ENCODE assay signal across 10 cellular contexts in the genomic region with DNA sequence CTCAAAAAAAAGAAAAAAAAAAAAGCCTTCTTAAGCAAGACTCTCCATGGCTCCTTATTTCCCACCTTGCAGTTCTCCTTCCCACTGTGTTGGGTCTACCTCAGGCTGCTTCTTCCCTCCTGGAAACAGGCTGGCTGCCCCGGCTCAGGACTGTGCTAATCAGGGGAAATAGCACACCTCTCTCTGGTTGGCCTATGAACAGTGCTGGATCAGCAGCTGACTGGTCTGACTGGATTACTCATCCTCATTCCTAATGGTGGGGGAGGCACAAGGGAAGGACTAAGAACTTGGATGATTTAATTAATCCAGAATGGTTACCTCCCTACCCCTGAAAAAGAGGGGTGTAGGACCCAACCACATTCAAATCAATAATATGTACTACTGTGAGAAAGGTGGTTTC. TPM values are rescaled to one million over a fixed set of nuclear protein-coding genes. Genes with fewer than 3 reads are reported as not detected.
DNase-seq lines count a peak whose midpoint lies in the region; ATAC-seq, FAIRE-seq and TF ChIP-seq lines count a peak whose summit lies in the region.
"Had no signal": no experiment of that assay in that cellular context is flagged by ENCODE, and none has a peak within 500 bp of the region (broad histone marks: within the 10 kb centered on the region; RNA-seq: fewer than 3 reads in every experiment).

No MANE protein-coding gene starts in this region.

- peak overlapping the region; percentile 43 for H3K27ac Mint-ChIP-seq in mesothelial cell of epicardium
- H3K27ac Mint-ChIP-seq in naive thymus-derived CD4-positive, alpha-beta T cell = peak overlapping the region in 3 of 9 donors; percentile 57 to 92 (median 78)

- FAIRE-seq in D721Med (lab: Jason Lieb, UNC) = no peak

- CTCF ChIA-PET in naive thymus-derived CD4-positive, alpha-beta T cell (lab: Charles Lee) = interaction anchor here (1.2 kb wide), 1 partner anchor 90 kb away, joined by 6 read pairs; no protein-coding TSS in a partner anchor

- H3K27ac ChIP-seq in MM.1S (ENCODE audit: low read length) = no peak overlapping the region
- no peak overlapping the region for H3K27ac ChIP-seq in naive thymus-derived CD4-positive, alpha-beta T cell (ENCODE audit: low read depth, low read length)

- H3K27me3 ChIP-seq in MM.1S (replicated peaks; ENCODE audit: insufficient read depth, low read length) (no peaks in the 10 kb centered on the region), HAP-1 (ENCODE audit: low read depth) (no peaks in the 10 kb centered on the region)
- no peaks in the 10 kb centered on the region for H3K27me3 ChIP-seq in naive thymus-derived CD4-positive, alpha-beta T cell (ENCODE audit: control insufficient read depth in 2 of 2, insufficient read depth in 2 of 2, low read length in 2 of 2)

- H3K4me1 Mint-ChIP-seq in mesothelial cell of epicardium = peaks cover 7% of the 10 kb centered on the region
- H3K4me1 Mint-ChIP-seq in naive thymus-derived CD4-positive, alpha-beta T cell = peaks cover 5 to 22% (median 14%) of the 10 kb centered on the region in 7 donors

- DNase-seq in EL (peak; percentile 88), RKO (ENCODE audit: low spot score) (peak; percentile 83), epithelial cell of esophagus (ENCODE audit: low read depth) (peak; percentile 91), mesothelial cell of epicardium (ENCODE audit: low spot score in 2 of 2, unreplicated experiment in 2 of 2) (no peak), MM.1S (no peak), D721Med (ENCODE audit: insufficient read length, low spot score) (no peak), HAP-1 (ENCODE audit: low spot score in 2 of 2) (no peak)
- no peak for DNase-seq in naive thymus-derived CD4-positive, alpha-beta T cell
- DNase-seq: KG1 had no signal

- ATAC-seq in naive thymus-derived CD4-positive, alpha-beta T cell = no peak

- H3K36me3 Mint-ChIP-seq in mesothelial cell of epicardium = no peaks in the 10 kb centered on the region
- peaks cover 6 to 11% (median 9%) of the 10 kb centered on the region in 5 donors for H3K36me3 Mint-ChIP-seq in naive thymus-derived CD4-positive, alpha-beta T cell

- intact Hi-C loops in naive thymus-derived CD4-positive, alpha-beta T cell (cut with micrococcal nuclease) = loop anchor here in 1 of 2 donors (5.0 to 10.0 kb wide), 2 partner anchors 465 to 563 kb away; a partner anchor contains a TSS

- H3K9me3 ChIP-seq in MM.1S (replicated peaks; ENCODE audit: insufficient read depth, low read length) = no peaks in the 10 kb centered on the region
- no peaks in the 10 kb centered on the region for H3K9me3 ChIP-seq in naive thymus-derived CD4-positive, alpha-beta T cell (ENCODE audit: control insufficient read depth in 2 of 3, low read length in 3 of 3)
- H3K9me3 ChIP-seq in HAP-1 = no peaks in the 10 kb centered on the region

- H3K79me2 ChIP-seq in MM.1S (ENCODE audit: low read length) = peaks cover 11% of the 10 kb centered on the region

- H3K27me3 Mint-ChIP-seq in mesothelial cell of epicardium (ENCODE audit: low read depth) = no peaks in the 10 kb centered on the region
- peaks cover 0 to 6% (median 0%) of the 10 kb centered on the region in 5 donors for H3K27me3 Mint-ChIP-seq in naive thymus-derived CD4-positive, alpha-beta T cell

- H4K20me1 ChIP-seq in MM.1S (ENCODE audit: insufficient read depth, low read length) = peaks cover 6% of the 10 kb centered on the region

- H3F3A ChIP-seq in MM.1S (ENCODE audit: insufficient read depth, low read length) = peaks cover 30% of the 10 kb centered on the region

- no peak overlapping the region for H2AFZ ChIP-seq in MM.1S (ENCODE audit: low read length)

- H3K36me3 ChIP-seq in MM.1S (replicated peaks; ENCODE audit: insufficient read depth, low read length) (no peaks in the 10 kb centered on the region), HAP-1 (replicated peaks) (peaks cover 9% of the 10 kb centered on the region)
- peaks cover 0 to 8% (median 0%) of the 10 kb centered on the region in 3 experiments for H3K36me3 ChIP-seq in naive thymus-derived CD4-positive, alpha-beta T cell (ENCODE audit: control insufficient read depth in 2 of 3, insufficient read depth in 3 of 3, low read length in 3 of 3)

- POLR2A ChIA-PET in naive thymus-derived CD4-positive, alpha-beta T cell (lab: Charles Lee) = interaction anchor here (1.0 kb wide), 2 partner anchors 11 to 13 kb away, joined by 3 to 4 read pairs; no protein-coding TSS in a partner anchor

- H3K9me2 ChIP-seq in MM.1S (replicated peaks; ENCODE audit: insufficient read depth, low read length) = no peaks in the 10 kb centered on the region

- H3K9me3 Mint-ChIP-seq in mesothelial cell of epicardium = no peaks in the 10 kb centered on the region
- H3K9me3 Mint-ChIP-seq in naive thymus-derived CD4-positive, alpha-beta T cell = peaks cover 0 to 8% (median 0%) of the 10 kb centered on the region in 11 donors

- H3K4me1 ChIP-seq in MM.1S (ENCODE audit: low read length) = peaks cover 15% of the 10 kb centered on the region; the same call in 1 of the 2 replicates
- H3K4me1 ChIP-seq in naive thymus-derived CD4-positive, alpha-beta T cell (ENCODE audit: control insufficient read depth in 2 of 2, insufficient read depth in 2 of 2, low read length in 2 of 2) = peaks cover 8 to 15% of the 10 kb centered on the region in 2 donors
- H3K4me1 ChIP-seq in HAP-1 = peaks cover 6% of the 10 kb centered on the region

- TF ChIP-seq CTCF in epithelial cell of esophagus (IDR thresholded peaks at IDR 0.05; ENCODE audit: insufficient read depth, low read depth, low read length, missing control alignments) (no peak), mesothelial cell of epicardium (IDR thresholded peaks at IDR 0.05; ENCODE audit: unreplicated experiment) (no peak), MM.1S (IDR thresholded peaks at IDR 0.05; ENCODE audit: low read length) (no peak), D721Med (IDR thresholded peaks at IDR 0.05; ENCODE audit: insufficient read depth, missing control alignments) (no peak)

- no peak overlapping the region for H3K4me2 ChIP-seq in MM.1S (ENCODE audit: low read depth, low read length)
- H3K4me2 ChIP-seq: smooth muscle cell had no signal

- H3K4me3 ChIP-seq in epithelial cell of esophagus (ENCODE audit: low read length) (no peak overlapping the region), MM.1S (ENCODE audit: low read length) (no peak overlapping the region), HAP-1 (no peak overlapping the region)
- no peak overlapping the region for H3K4me3 ChIP-seq in naive thymus-derived CD4-positive, alpha-beta T cell (ENCODE audit: low read length)
- H3K4me3 ChIP-seq: smooth muscle cell had no signal

- no peak overlapping the region for H3K9ac ChIP-seq in MM.1S (ENCODE audit: low read length)

- no peak overlapping the region for H3K4me3 Mint-ChIP-seq in mesothelial cell of epicardium
- no peak overlapping the region for H3K4me3 Mint-ChIP-seq in naive thymus-derived CD4-positive, alpha-beta T cell

- in situ Hi-C loops in HAP-1 (cut with MboI; ENCODE audit: low sequenced_read_pairs) = no loop called here

RNA-seq across cellular contexts. Expression of a gene that starts 3.9 kb away (rescaled TPM):
- 404 to 411 TPM (median 407 TPM) in 3 replicates for total RNA-seq in mesothelial cell of epicardium
- 100 to 1,000 TPM; 317 to 510 (median 426) TPM for total RNA-seq in naive thymus-derived CD4-positive, alpha-beta T cell
- polyA plus RNA-seq in naive thymus-derived CD4-positive, alpha-beta T cell = 100 to 1,000 TPM; 359 to 403 TPM

RNA-seq across cellular contexts. Expression of a gene that starts 43.0 kb away (rescaled TPM):
- total RNA-seq in mesothelial cell of epicardium = 46.3 to 47.8 TPM (median 47.7 TPM) in 3 replicates
- 100 to 1,000 TPM in 2 of 5 experiments, 10 to 100 TPM in 3; 68.5 to 193 (median 95.0) TPM for total RNA-seq in naive thymus-derived CD4-positive, alpha-beta T cell
- polyA plus RNA-seq in naive thymus-derived CD4-positive, alpha-beta T cell = 100 to 1,000 TPM in 1 of 2 donors, 10 to 100 TPM in 1; 56.6 to 123 TPM

Comparison
In these comparisons a context has a peak if more than half of its experiments do, and no peak if none do; other contexts are left out.
1. DNase-seq: peak in EL (single experiment), RKO (single experiment) and epithelial cell of esophagus (single experiment); none in mesothelial cell of epicardium (0 of 2), MM.1S (single experiment), D721Med (single experiment), naive thymus-derived CD4-positive, alpha-beta T cell (0 of 9) and HAP-1 (0 of 2).